In the genomic region with DNA sequence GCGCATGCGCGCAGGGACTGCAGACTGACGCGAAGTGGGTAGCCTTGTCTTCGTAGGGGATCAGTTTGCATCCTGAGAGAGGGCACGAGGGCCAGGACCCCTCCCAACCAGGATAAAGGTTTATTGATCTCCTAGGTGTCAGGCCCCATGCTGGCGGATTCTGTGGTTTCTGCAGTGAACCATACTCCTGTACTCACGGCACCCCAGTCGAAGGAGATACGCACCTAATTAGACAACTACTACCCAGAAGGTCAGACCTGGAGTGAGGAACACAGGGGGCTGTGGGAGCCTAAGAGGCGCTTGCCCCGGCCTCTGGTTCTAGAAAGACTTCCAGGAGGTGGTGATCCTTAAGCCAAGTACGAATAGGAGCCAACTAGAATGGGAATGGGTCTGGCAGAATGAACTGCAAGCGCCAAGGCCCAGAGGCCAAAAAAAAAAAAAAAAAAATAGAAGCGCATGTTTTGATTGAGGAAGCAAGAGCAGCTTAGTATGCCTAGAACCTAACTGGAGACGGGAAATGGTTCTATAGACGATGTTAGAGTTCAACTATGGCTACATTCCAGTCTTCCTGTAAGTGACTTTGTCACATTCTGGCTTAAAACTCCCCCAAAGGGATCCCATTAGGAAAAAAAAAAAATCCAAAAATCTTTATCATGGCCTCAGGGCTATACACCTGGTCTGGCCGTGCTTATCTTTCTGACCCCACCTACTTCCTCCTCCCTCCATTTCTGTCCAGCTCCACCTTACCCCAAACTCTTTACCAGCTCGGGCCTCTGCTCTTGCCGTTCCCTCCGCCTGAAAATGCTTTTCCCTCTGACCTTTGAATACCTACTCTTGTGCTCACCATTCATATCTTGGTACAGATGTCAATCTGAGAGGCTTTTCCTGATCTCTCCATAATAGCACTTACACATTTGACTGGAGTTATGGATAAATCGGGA, we compare ENCODE assay signal across 8 cellular contexts. TPM values are rescaled to one million over a fixed set of nuclear protein-coding genes. Genes with fewer than 3 reads are reported as not detected.
DNase-seq lines count a peak whose midpoint lies in the region; ATAC-seq, FAIRE-seq and TF ChIP-seq lines count a peak whose summit lies in the region.

No MANE protein-coding gene starts in this region.

- H2AFZ ChIP-seq in neural progenitor cell (replicated peaks), result peak overlapping the region; percentile 63

- H3K9me3 ChIP-seq in ectodermal cell (ENCODE audit: control insufficient read depth, low read length) (no peaks in the 10 kb centered on the region), neural progenitor cell (ENCODE audit: low read depth) (no peaks in the 10 kb centered on the region)

- H3K4me3 ChIP-seq in GM12875 (ENCODE audit: low read depth, low read length) (peak overlapping the region; percentile 74), ectodermal cell (ENCODE audit: insufficient read depth, low read depth, low read length) (peak overlapping the region; percentile 52), neural progenitor cell (peak overlapping the region; percentile 47)

- H3F3A ChIP-seq in neural progenitor cell (ENCODE audit: low read depth), result peaks cover 50% of the 10 kb centered on the region

- H3K27me3 ChIP-seq in ectodermal cell (ENCODE audit: control insufficient read depth, insufficient read depth, low read length, poor library complexity, severe bottlenecking) (no peaks in the 10 kb centered on the region), neural progenitor cell (no peaks in the 10 kb centered on the region)

- DNase-seq in T-helper 22 cell (ENCODE audit: low read depth) (peak; percentile 76), neural progenitor cell (ENCODE audit: low spot score) (no peak), AML-193 (lab: John Stamatoyannopoulos, UW) (no peak), H54 (ENCODE audit: insufficient read length, low spot score) (no peak), NCI-H1930 (lab: John Stamatoyannopoulos, UW) (no peak)

- peaks cover 23% of the 10 kb centered on the region for H3K4me1 Mint-ChIP-seq in neural progenitor cell

- H3K27ac Mint-ChIP-seq in neural progenitor cell, result peak overlapping the region; percentile 99

- peak overlapping the region; percentile 71 for H3K4me2 ChIP-seq in neural progenitor cell

- H3K79me2 ChIP-seq in neural progenitor cell (ENCODE audit: low read depth), result peaks cover 50% of the 10 kb centered on the region

- H3K36me3 Mint-ChIP-seq in neural progenitor cell, result peaks cover 25% of the 10 kb centered on the region

- H3K36me3 ChIP-seq in ectodermal cell (ENCODE audit: control insufficient read depth, insufficient read depth, low read length) (peaks cover 2% of the 10 kb centered on the region), neural progenitor cell (no peaks in the 10 kb centered on the region)

- no peak for ATAC-seq in GM19455 (IDR thresholded peaks at IDR 0.05; ENCODE audit: unreplicated experiment)

- H4K20me1 ChIP-seq in neural progenitor cell (ENCODE audit: low read depth), result peaks cover 21% of the 10 kb centered on the region

- H3K27ac ChIP-seq in ectodermal cell (ENCODE audit: insufficient read depth, low read depth, low read length, poor library complexity, severe bottlenecking), result peak overlapping the region; percentile 100
- H3K27ac ChIP-seq in neural progenitor cell, result peak overlapping the region; percentile 99

- no peak for FAIRE-seq in H54 (lab: Jason Lieb, UNC)

- peak overlapping the region; percentile 92 for H3K4me3 Mint-ChIP-seq in neural progenitor cell

- H3K27me3 Mint-ChIP-seq in neural progenitor cell (ENCODE audit: insufficient read depth, low read depth), result peaks cover 3% of the 10 kb centered on the region

- TF ChIP-seq CTCF in GM12875 (IDR thresholded peaks at IDR 0.05; ENCODE audit: borderline replicate concordance, insufficient read depth, low read depth, low read length) (no peak), neural progenitor cell (IDR thresholded peaks at IDR 0.05) (no peak)

- WGBS in ectodermal cell, 2 experiments, result 53 to 54% methylated on average over 23 of the region's 23 CpGs

- no peak overlapping the region for H3K9ac ChIP-seq in neural progenitor cell

- TF ChIP-seq POLR2A in H54 (IDR thresholded peaks at IDR 0.05; ENCODE audit: low read depth, low read length), result no peak

- peaks cover 4% of the 10 kb centered on the region for H3K4me1 ChIP-seq in ectodermal cell (ENCODE audit: control insufficient read depth, insufficient read depth, low read length)
- H3K4me1 ChIP-seq in neural progenitor cell, result peaks cover 11% of the 10 kb centered on the region

- no peaks in the 10 kb centered on the region for H3K9me3 Mint-ChIP-seq in neural progenitor cell

RNA-seq across cellular contexts. Expression of a gene that starts 0.9 kb away (rescaled TPM):
- polyA plus RNA-seq in ectodermal cell (2013, experiment 1 of 4), result 58.6 TPM
- polyA plus RNA-seq in ectodermal cell (2013, experiment 2 of 4), result 49.4 TPM
- polyA plus RNA-seq in ectodermal cell (2013, experiment 3 of 4), result 52.6 TPM
- polyA plus RNA-seq in ectodermal cell (2013, experiment 4 of 4), result 53.1 TPM
- total RNA-seq in neural progenitor cell (ENCODE audit: low replicate concordance), result 18.5 and 57.7 TPM in 2 replicates

RNA-seq across cellular contexts. Expression of a gene that starts 8.4 kb away (rescaled TPM):
- 0.41 TPM for polyA plus RNA-seq in ectodermal cell (2013, experiment 1 of 4)
- 0.25 TPM for polyA plus RNA-seq in ectodermal cell (2013, experiment 2 of 4)
- 0.21 TPM for polyA plus RNA-seq in ectodermal cell (2013, experiment 3 of 4)
- polyA plus RNA-seq in ectodermal cell (2013, experiment 4 of 4), result 0.20 TPM
- 0.25 TPM in 1 of 2 replicates, not detected in the other for total RNA-seq in neural progenitor cell (ENCODE audit: low replicate concordance)

RNA-seq across cellular contexts. Expression of a gene that starts 19.3 kb away (rescaled TPM):
- polyA plus RNA-seq in ectodermal cell (2013, experiment 1 of 4), result 36.9 TPM
- polyA plus RNA-seq in ectodermal cell (2013, experiment 2 of 4), result 44.0 TPM
- 32.5 TPM for polyA plus RNA-seq in ectodermal cell (2013, experiment 3 of 4)
- polyA plus RNA-seq in ectodermal cell (2013, experiment 4 of 4), result 34.5 TPM
- 7.7 and 28.6 TPM in 2 replicates for total RNA-seq in neural progenitor cell (ENCODE audit: low replicate concordance)

RNA-seq across cellular contexts. Expression of a gene that starts 23.9 kb away (rescaled TPM):
- polyA plus RNA-seq in ectodermal cell (2013, experiment 1 of 4), result 11.6 TPM
- polyA plus RNA-seq in ectodermal cell (2013, experiment 2 of 4), result 11.6 TPM
- polyA plus RNA-seq in ectodermal cell (2013, experiment 3 of 4), result 10.6 TPM
- 11.6 TPM for polyA plus RNA-seq in ectodermal cell (2013, experiment 4 of 4)
- total RNA-seq in neural progenitor cell (ENCODE audit: low replicate concordance), result 6.8 and 9.0 TPM in 2 replicates

RNA-seq across cellular contexts. Expression of a gene that starts 24.4 kb away (rescaled TPM):
- 24.9 TPM for polyA plus RNA-seq in ectodermal cell (2013, experiment 1 of 4)
- polyA plus RNA-seq in ectodermal cell (2013, experiment 2 of 4), result 26.3 TPM
- 9.9 TPM for polyA plus RNA-seq in ectodermal cell (2013, experiment 3 of 4)
- polyA plus RNA-seq in ectodermal cell (2013, experiment 4 of 4), result 11.3 TPM
- 27.4 and 31.5 TPM in 2 replicates for total RNA-seq in neural progenitor cell (ENCODE audit: low replicate concordance)
